In genomic region chr12:131893605-131894312, GRCh38 we compare ENCODE assay signal across 8 cellular contexts. TPM values are rescaled to one million over a fixed set of nuclear protein-coding genes. Genes with fewer than 3 reads are reported as not detected.
A peak's percentile ranks its signal among the peaks of the same experiment; 100 is the strongest.
DNase-seq lines count a peak whose midpoint lies in the region; ATAC-seq and TF ChIP-seq lines count a peak whose summit lies in the region.

No MANE protein-coding gene starts in this region.

- POLR2A ChIA-PET in CD8-positive, alpha-beta memory T cell (lab: Charles Lee): no interaction called here

- H3K4me3 ChIP-seq in CD8-positive, alpha-beta memory T cell (ENCODE audit: low read length): no peak overlapping the region
- H3K4me3 ChIP-seq in Loucy (ENCODE audit: low read length, poor library complexity, severe bottlenecking) (no peak overlapping the region), prostate gland (peak overlapping the region; percentile 62 to 78)

- peak overlapping the region; percentile 39 to 88 (median 70) for H3K4me3 Mint-ChIP-seq in CD8-positive, alpha-beta memory T cell
- H3K4me3 Mint-ChIP-seq in effector memory CD8-positive, alpha-beta T cell: peak overlapping the region; percentile 86 to 87

- TF ChIP-seq CTCF in Loucy (conservative IDR thresholded peaks at IDR 0.05; ENCODE audit: low read length) (no peak), prostate gland (IDR thresholded peaks at IDR 0.05) (no peak)

- H3K9me3 ChIP-seq in CD8-positive, alpha-beta memory T cell (ENCODE audit: low read length): no peaks in the 10 kb centered on the region
- H3K9me3 ChIP-seq in Loucy (ENCODE audit: insufficient read depth, low read depth, low read length): no peaks in the 10 kb centered on the region
- no peaks in the 10 kb centered on the region for H3K9me3 ChIP-seq in prostate gland

- no peaks in the 10 kb centered on the region; the same call in 1 of the 2 replicates for H3F3A ChIP-seq in Loucy (ENCODE audit: low read depth)

- CTCF ChIA-PET in CD8-positive, alpha-beta memory T cell (lab: Charles Lee): no interaction called here

- peaks cover 28% of the 10 kb centered on the region for H4K20me1 ChIP-seq in Loucy (ENCODE audit: insufficient read depth, low read length, poor library complexity, severe bottlenecking)

- peaks cover 33% of the 10 kb centered on the region for H3K79me2 ChIP-seq in Loucy (ENCODE audit: insufficient read depth, low read length)

- H3K27me3 Mint-ChIP-seq in CD8-positive, alpha-beta memory T cell: peaks cover 0 to 6% of the 10 kb centered on the region in 2 donors
- no peaks in the 10 kb centered on the region for H3K27me3 Mint-ChIP-seq in effector memory CD8-positive, alpha-beta T cell

- peaks cover 9 to 27% (median 14%) of the 10 kb centered on the region in 3 donors for H3K4me1 Mint-ChIP-seq in CD8-positive, alpha-beta memory T cell
- peaks cover 7 to 15% of the 10 kb centered on the region in 2 donors for H3K4me1 Mint-ChIP-seq in effector memory CD8-positive, alpha-beta T cell (ENCODE audit: low read depth in 2 of 2)

- no peaks in the 10 kb centered on the region for H3K9me3 Mint-ChIP-seq in CD8-positive, alpha-beta memory T cell
- no peaks in the 10 kb centered on the region for H3K9me3 Mint-ChIP-seq in effector memory CD8-positive, alpha-beta T cell

- no peaks in the 10 kb centered on the region for H3K27me3 ChIP-seq in CD8-positive, alpha-beta memory T cell (ENCODE audit: insufficient read depth, low read length, poor library complexity, severe bottlenecking)
- H3K27me3 ChIP-seq in Loucy (ENCODE audit: insufficient read depth, low read length, poor library complexity, severe bottlenecking): no peaks in the 10 kb centered on the region
- no peaks in the 10 kb centered on the region for H3K27me3 ChIP-seq in prostate gland (replicated peaks; ENCODE audit: insufficient read depth)

- no peaks in the 10 kb centered on the region for H3K9me2 ChIP-seq in Loucy (replicated peaks; ENCODE audit: low read depth, low read length)

- no peak for DNase-seq in CD8-positive, alpha-beta memory T cell
- DNase-seq in effector memory CD8-positive, alpha-beta T cell: no peak
- DNase-seq in prostate gland (ENCODE audit: low spot score) (no peak), NCI-H82 treated with DMSO at 0.1 percent for 48 hours (lab: John Stamatoyannopoulos, UW; ENCODE audit: unreplicated experiment) (no peak), H4 (ENCODE audit: low spot score) (no peak)
- no peak for DNase-seq in activated effector memory CD4-positive, alpha-beta T cell treated with Interleukin-2 at 50 U/mL for 16 hours

- H3K4me1 ChIP-seq in CD8-positive, alpha-beta memory T cell (ENCODE audit: insufficient read depth, low read length): peaks cover 16% of the 10 kb centered on the region
- H3K4me1 ChIP-seq in Loucy (ENCODE audit: insufficient read depth, low read length, poor library complexity, severe bottlenecking) (peaks cover 18% of the 10 kb centered on the region), prostate gland (replicated peaks) (no peaks in the 10 kb centered on the region)

- H3K4me2 ChIP-seq in Loucy (ENCODE audit: low read depth, low read length, poor library complexity, severe bottlenecking): peak overlapping the region; percentile 48

- H3K27ac ChIP-seq in CD8-positive, alpha-beta memory T cell (ENCODE audit: low read depth, low read length): no peak overlapping the region
- H3K27ac ChIP-seq in prostate gland: peak overlapping the region; percentile 99 to 100

- no peak for TF ChIP-seq POLR2A in prostate gland (IDR thresholded peaks at IDR 0.05)

- H3K36me3 Mint-ChIP-seq in CD8-positive, alpha-beta memory T cell: peaks cover 0 to 7% (median 0%) of the 10 kb centered on the region in 3 donors
- H3K36me3 Mint-ChIP-seq in effector memory CD8-positive, alpha-beta T cell (ENCODE audit: insufficient read depth): peaks cover 10% of the 10 kb centered on the region

- ATAC-seq in effector memory CD8-positive, alpha-beta T cell (replicated peaks): no peak
- no peak for ATAC-seq in HG02610 (IDR thresholded peaks at IDR 0.05; ENCODE audit: unreplicated experiment)

- intact Hi-C loops in prostate gland (cut with DNase I): loop anchor here (1.0 kb wide), 1 partner anchor 36 kb away; the partner anchor contains the start of gene PUS1

- peak overlapping the region; percentile 14 to 78 (median 45) for H3K27ac Mint-ChIP-seq in CD8-positive, alpha-beta memory T cell
- H3K27ac Mint-ChIP-seq in effector memory CD8-positive, alpha-beta T cell: peak overlapping the region in 1 of 2 donors; percentile 38

- H3K36me3 ChIP-seq in CD8-positive, alpha-beta memory T cell (ENCODE audit: insufficient read depth, low read length): no peaks in the 10 kb centered on the region
- H3K36me3 ChIP-seq in Loucy (ENCODE audit: insufficient read depth, low read length) (no peaks in the 10 kb centered on the region), prostate gland (no peaks in the 10 kb centered on the region)

- H2AFZ ChIP-seq in Loucy (ENCODE audit: low read length): no peak overlapping the region

- 29% methylated on average over 18 of the region's 19 CpGs for WGBS in prostate gland

- no peak overlapping the region for H3K9ac ChIP-seq in Loucy (ENCODE audit: low read depth, low read length, poor library complexity, severe bottlenecking)

RNA-seq across cellular contexts. Expression of gene ULK1, which starts 0.7 kb away (rescaled TPM):
- total RNA-seq in CD8-positive, alpha-beta memory T cell: 10 to 100 TPM; 18.7 to 22.8 TPM
- 0.98 TPM for polyA plus RNA-seq in CD8-positive, alpha-beta memory T cell
- total RNA-seq in prostate gland: 10 to 100 TPM; 26.2 to 62.5 TPM
- total RNA-seq in H4 (2014; rRNA removed; shearing (Covaris generic)): 1.9 and 2.5 TPM in 2 replicates

RNA-seq across cellular contexts. Expression of gene PUS1, which starts 35.3 kb away (rescaled TPM):
- 100 to 1,000 TPM; 101 to 107 TPM for total RNA-seq in CD8-positive, alpha-beta memory T cell
- polyA plus RNA-seq in CD8-positive, alpha-beta memory T cell: 25.0 TPM
- total RNA-seq in prostate gland: 10 to 100 TPM; 17.4 to 17.8 TPM
- 6.3 and 9.0 TPM in 2 replicates for total RNA-seq in H4 (2014; rRNA removed; shearing (Covaris generic))

RNA-seq across cellular contexts. Expression of gene EP400, which starts 56.0 kb away (rescaled TPM):
- 10 to 100 TPM; 47.9 to 48.8 TPM for total RNA-seq in CD8-positive, alpha-beta memory T cell
- 4.3 TPM for polyA plus RNA-seq in CD8-positive, alpha-beta memory T cell
- total RNA-seq in prostate gland: 10 to 100 TPM; 22.3 to 46.2 TPM
- total RNA-seq in H4 (2014; rRNA removed; shearing (Covaris generic)): 5.3 and 6.7 TPM in 2 replicates

Comparison
In these comparisons a context has a peak if more than half of its experiments do, and no peak if none do; other contexts are left out.
1. H3K4me3 ChIP-seq: peak in prostate gland (2 of 2); none in CD8-positive, alpha-beta memory T cell (single experiment) and Loucy (single experiment).
2. RNA of gene PUS1, which starts 35.3 kb away (total RNA-seq): 101 to 107 TPM in CD8-positive, alpha-beta memory T cell; 17.4 to 17.8 TPM in prostate gland and 6.3 to 9.0 TPM in H4; every median in the first group is over 4 times any median in the second.